In the genomic region with DNA sequence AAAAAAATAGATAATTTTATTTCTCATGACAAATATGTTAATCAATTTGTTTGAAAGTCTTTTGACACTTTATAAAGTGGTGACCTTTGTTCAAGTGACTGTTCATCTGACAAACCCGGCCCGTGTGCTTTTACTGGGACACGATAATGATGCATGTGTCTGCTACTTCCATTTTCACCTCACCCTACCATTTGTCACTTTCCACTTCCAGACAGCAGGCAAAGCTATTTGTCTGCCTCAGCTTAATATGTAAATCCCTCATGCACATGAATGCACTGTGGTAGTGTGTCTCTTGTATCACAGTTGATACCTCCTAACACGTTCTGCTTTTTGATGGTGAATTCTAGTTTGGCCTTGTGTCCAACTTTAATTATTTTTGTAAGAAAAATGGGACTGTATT, we compare ENCODE assay signal across 21 cellular contexts.
"Had no signal": no experiment of that assay in that cellular context is flagged by ENCODE, and none has a peak within 500 bp of the region (broad histone marks: within the 10 kb centered on the region; RNA-seq: fewer than 3 reads in every experiment).

No MANE protein-coding gene starts in this region.

- H3K4me3 Mint-ChIP-seq: IgD-negative memory B cell had no signal

- H3K9me3 ChIP-seq: MG63, SJSA1 had no signal

- H3K4me2 ChIP-seq: KMS-11 had no signal

- ATAC-seq: K562 had no signal

- H3K27me3 ChIP-seq: MG63, SJSA1 had no signal

- H3K27me3 Mint-ChIP-seq: IgD-negative memory B cell had no signal

- FAIRE-seq: HTR-8/SVneo, K562 had no signal

- H3K9ac ChIP-seq: KMS-11 had no signal

- H3K36me3 ChIP-seq: MG63 had no signal

- DNase-seq: MG63, NCI-H1092, NCI-H1105 treated with DMSO at 0.1 percent for 48 hours, NCI-H1417 treated with DMSO at 0.1 percent for 48 hours, NCI-H146, NCI-H1694 treated with DMSO at 0.1 percent for 48 hours, NCI-H1930, NCI-H2081, NCI-H2107, NCI-H2227 treated with DMSO at 0.1 percent for 48 hours, NCI-H524, Right ventricle myocardium superior, RPMI8226, SIG-M5 had no signal

- H3K9me3 Mint-ChIP-seq: IgD-negative memory B cell had no signal

- H3K27ac Mint-ChIP-seq: IgD-negative memory B cell had no signal

- H3K4me3 ChIP-seq: K562, MG63, SJSA1, SK-N-MC had no signal

- H3K4me1 ChIP-seq: SJSA1 had no signal

- H3K27ac ChIP-seq: HL-60, KMS-11, SJSA1, SK-N-MC had no signal
